24 cellular contexts compared by ENCODE assay signal in the genomic region with DNA sequence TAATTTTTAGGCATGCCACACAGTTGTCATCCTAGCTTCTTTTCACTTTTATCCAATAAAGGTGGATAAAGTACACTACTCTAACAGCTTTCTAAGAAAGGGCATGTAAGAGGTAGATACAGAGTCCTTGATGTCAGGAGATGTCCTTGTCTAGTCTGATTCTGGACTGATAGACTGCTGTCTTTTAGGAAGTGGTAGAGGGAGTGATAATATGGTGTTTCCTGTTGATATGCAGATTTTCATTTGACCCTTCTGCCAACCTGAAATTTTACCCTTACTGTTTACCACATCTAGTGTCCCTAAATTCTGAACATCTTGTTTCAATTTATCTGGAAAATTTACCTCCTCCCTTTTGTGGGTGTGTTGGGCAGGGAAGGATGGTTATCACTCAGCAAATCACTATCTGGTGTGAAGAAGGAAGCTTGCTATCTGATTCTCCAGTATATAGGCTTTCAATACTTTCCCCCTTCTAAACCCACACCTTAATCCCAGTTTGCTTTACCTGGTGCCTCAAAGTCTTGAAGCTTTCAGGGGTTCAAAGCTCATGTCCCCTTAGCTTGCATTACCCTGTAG.
"Had no signal": no experiment of that assay in that cellular context is flagged by ENCODE, and none has a peak within 500 bp of the region (broad histone marks: within the 10 kb centered on the region; RNA-seq: fewer than 3 reads in every experiment).

No MANE protein-coding gene starts in this region.

- H3K4me3 ChIP-seq: adrenal gland, coronary artery, gastroesophageal sphincter, heart left ventricle, lower lobe of right lung, sigmoid colon, smooth muscle cell, stomach, suprapubic skin, tibial nerve had no signal

- H3K4me3 Mint-ChIP-seq: activated naive CD8-positive, alpha-beta T cell; activated T-cell treated with anti-CD3 and anti-CD28 coated beads, Interleukin-2, amount 50 U/mL, for 4 hours; endodermal cell; naive thymus-derived CD8-positive, alpha-beta T cell; stimulated activated memory B cell treated with anti-CD40 and anti-IgM and Interleukin-4, amounts not matched to agents 10 μg/mL and 1 μg/mL and 100 μg/mL, for 72 hours had no signal

- H3K27me3 Mint-ChIP-seq: activated naive CD8-positive, alpha-beta T cell; progenitor cell of endocrine pancreas; stimulated activated memory B cell treated with anti-CD40 and anti-IgM and Interleukin-4, amounts not matched to agents 10 μg/mL and 1 μg/mL and 100 μg/mL, for 72 hours had no signal

- H3K36me3 Mint-ChIP-seq: activated naive CD8-positive, alpha-beta T cell; naive thymus-derived CD8-positive, alpha-beta T cell; stimulated activated memory B cell treated with anti-CD40 and anti-IgM and Interleukin-4, amounts not matched to agents 10 μg/mL and 1 μg/mL and 100 μg/mL, for 72 hours had no signal

- H3K27ac Mint-ChIP-seq: activated naive CD8-positive, alpha-beta T cell; activated T-helper 2 cell treated with anti-CD3 and anti-CD28 coated beads, Interferon-gamma antibody, Interleukin-2, Interleukin-4, amounts not matched to agents 10 μg/mL and 5 μg/mL and 100 μg/mL, durations not matched to agents 14 hours and 24 hours and 36 hours; endodermal cell; naive thymus-derived CD8-positive, alpha-beta T cell; progenitor cell of endocrine pancreas; stimulated activated memory B cell treated with anti-CD40 and anti-IgM and Interleukin-4, amounts not matched to agents 10 μg/mL and 1 μg/mL and 100 μg/mL, for 72 hours had no signal

- DNase-seq: activated CD4-positive, alpha-beta T cell treated with anti-CD3 and anti-CD28 coated beads for 1 hour; activated CD8-positive, alpha-beta memory T cell treated with anti-CD3 and anti-CD28 coated beads, Interleukin-2, amount 50 U/mL, for 48 hours; activated naive CD4-positive, alpha-beta T cell; activated T-cell treated with anti-CD3 and anti-CD28 coated beads, Interleukin-2, amount 50 U/mL, for 4 hours; adrenal gland; endodermal cell; heart left ventricle; islet precursor cell; lower lobe of right lung; naive thymus-derived CD8-positive, alpha-beta T cell; retina; sigmoid colon; stimulated activated CD4-positive, alpha-beta T cell treated with anti-CD3 and anti-CD28 coated beads, Interleukin-15, amount 100 ng/mL, for 24 hours; stomach; T-helper 2 cell had no signal

- H3K4me1 Mint-ChIP-seq: stimulated activated memory B cell treated with anti-CD40 and anti-IgM and Interleukin-4, amounts not matched to agents 10 μg/mL and 1 μg/mL and 100 μg/mL, for 72 hours had no signal

- H3K9me3 Mint-ChIP-seq: activated T-helper 2 cell treated with anti-CD3 and anti-CD28 coated beads, Interferon-gamma antibody, Interleukin-2, Interleukin-4, amounts not matched to agents 10 μg/mL and 5 μg/mL and 100 μg/mL, durations not matched to agents 14 hours and 24 hours and 36 hours; stimulated activated memory B cell treated with anti-CD40 and anti-IgM and Interleukin-4, amounts not matched to agents 10 μg/mL and 1 μg/mL and 100 μg/mL, for 72 hours had no signal

- ATAC-seq: activated T-cell treated with anti-CD3 and anti-CD28 coated beads, Interleukin-2, amount 50 U/mL, for 4 hours; gastroesophageal sphincter; heart left ventricle; lower lobe of right lung; naive thymus-derived CD8-positive, alpha-beta T cell; stimulated activated memory B cell treated with anti-CD40 and anti-IgM and Interleukin-4, amounts not matched to agents 10 μg/mL and 1 μg/mL and 100 μg/mL, for 72 hours had no signal
